In the genomic region with DNA sequence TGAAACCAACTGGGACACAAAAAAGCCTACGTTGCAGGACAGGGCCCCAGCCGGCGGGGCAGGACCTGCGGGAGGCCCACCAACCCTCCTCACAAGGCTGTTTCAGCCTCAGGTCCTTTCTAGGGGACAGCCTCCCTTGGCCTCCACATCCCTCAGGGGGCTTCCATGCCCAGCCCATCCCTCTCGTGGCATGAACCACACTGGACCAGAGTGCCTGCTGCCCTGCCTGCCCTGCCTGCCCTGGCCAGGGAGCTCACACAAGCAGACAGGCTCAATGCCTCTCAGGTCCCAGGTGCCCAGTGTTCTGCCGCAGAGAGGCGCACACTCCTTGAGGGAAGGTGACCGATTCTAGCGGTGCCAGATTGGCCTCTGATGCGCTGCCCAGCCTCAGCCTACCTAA, we compare ENCODE assay signal across 17 cellular contexts.
"Had no signal": no experiment of that assay in that cellular context is flagged by ENCODE, and none has a peak within 500 bp of the region (broad histone marks: within the 10 kb centered on the region; RNA-seq: fewer than 3 reads in every experiment).

No MANE protein-coding gene starts in this region.

- DNase-seq: effector CD8-positive, alpha-beta T cell; gastrocnemius medialis; heart right ventricle; hypothalamus; islet precursor cell; retina; small intestine; stimulated activated CD4-positive, alpha-beta T cell treated with anti-CD3 and anti-CD28 coated beads, Interleukin-12 subunit alpha, Interleukin-12 subunit beta, amount 100 ng/mL, for 4 hours; stimulated activated naive CD4-positive, alpha-beta T cell; tibial artery; upper lobe of right lung had no signal

- H3K9me3 ChIP-seq: gastrocnemius medialis, prostate gland, tibial artery, upper lobe of right lung had no signal

- H3K4me3 ChIP-seq: coronary artery, gastrocnemius medialis, heart right ventricle, neural progenitor cell, prostate gland, tibial artery, upper lobe of right lung had no signal

- H3K27ac ChIP-seq: coronary artery, gastrocnemius medialis, heart right ventricle, neural progenitor cell, parathyroid adenoma, prostate gland, tibial artery, upper lobe of right lung had no signal

- ATAC-seq: gastrocnemius medialis; heart right ventricle; left lobe of liver; natural killer cell treated with Interleukin-12 subunit alpha and Interleukin-12 subunit beta and Interleukin-15 and Interleukin-18, amount 100 ng/mL, for 72 hours; upper lobe of right lung had no signal

- H3K27me3 ChIP-seq: gastrocnemius medialis, heart right ventricle, neural progenitor cell, tibial artery, upper lobe of right lung had no signal

- H3K36me3 ChIP-seq: gastrocnemius medialis, neural progenitor cell, prostate gland, tibial artery, upper lobe of right lung had no signal

- H3K4me1 ChIP-seq: neural progenitor cell, upper lobe of right lung had no signal

- H3K9ac ChIP-seq: neural progenitor cell, parathyroid adenoma had no signal

- H3K4me2 ChIP-seq: neural progenitor cell had no signal

- H2AFZ ChIP-seq: neural progenitor cell, parathyroid adenoma had no signal

- FAIRE-seq: small intestine had no signal
